In the genomic region with DNA sequence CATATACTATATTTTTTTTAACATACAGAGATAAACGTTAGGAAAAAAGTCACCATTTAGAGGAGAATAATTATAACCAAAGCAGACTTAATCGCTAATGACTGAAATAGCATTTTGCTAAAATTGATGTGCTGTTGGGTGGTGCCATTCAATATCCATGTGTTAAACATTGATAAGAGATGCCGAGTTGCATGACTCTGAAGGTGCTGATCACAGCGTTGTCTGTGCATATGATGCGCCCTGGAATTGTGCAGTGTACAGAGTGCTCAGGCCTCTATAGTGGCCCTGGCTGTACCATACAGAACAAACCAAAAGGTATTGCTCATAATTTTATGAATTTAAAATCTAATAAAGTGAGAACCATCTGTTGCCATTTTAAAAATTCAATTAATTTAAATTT, we compare ENCODE assay signal across 22 cellular contexts.
"Had no signal": no experiment of that assay in that cellular context is flagged by ENCODE, and none has a peak within 500 bp of the region (broad histone marks: within the 10 kb centered on the region; RNA-seq: fewer than 3 reads in every experiment).

No MANE protein-coding gene starts in this region.

- H3K4me2 ChIP-seq: KMS-11 had no signal

- H3K9me3 ChIP-seq: SJSA1 had no signal

- DNase-seq: IMR-90, Kasumi-1, NCI-H1048, NCI-H1105, NCI-H1417, NCI-H1436 treated with DMSO at 0.1 percent for 48 hours, NCI-H1694 treated with DMSO at 0.1 percent for 48 hours, NCI-H1930, NCI-H2081, NCI-H2107, NCI-H2227 treated with DMSO at 0.1 percent for 48 hours, NCI-H524 treated with DMSO at 0.1 percent for 48 hours, NCI-H69, NCI-H774, Right ventricle myocardium superior, RPMI8226, SIG-M5 had no signal

- H3K27ac ChIP-seq: KMS-11, SJSA1, SK-N-MC had no signal

- H3K9ac ChIP-seq: KMS-11 had no signal

- H3K4me3 ChIP-seq: SJSA1, SK-N-MC had no signal

- H3K4me1 ChIP-seq: SJSA1 had no signal

- H3K27me3 ChIP-seq: SJSA1 had no signal

- ATAC-seq: HepG2 had no signal

- H3K36me3 ChIP-seq: SJSA1 had no signal

- FAIRE-seq: HepG2, RCC 7860 had no signal
